10 cellular contexts compared by ENCODE assay signal in genomic region chr19:34481861-34482379, GRCh38. TPM values are rescaled to one million over a fixed set of nuclear protein-coding genes. Genes with fewer than 3 reads are reported as not detected.
DNase-seq lines count a peak whose midpoint lies in the region; ATAC-seq and TF ChIP-seq lines count a peak whose summit lies in the region.
"Had no signal": no experiment of that assay in that cellular context is flagged by ENCODE, and none has a peak within 500 bp of the region (broad histone marks: within the 10 kb centered on the region; RNA-seq: fewer than 3 reads in every experiment).

No MANE protein-coding gene starts in this region.

- no peak overlapping the region for H3K4me3 ChIP-seq in OCI-LY7 (ENCODE audit: low read depth, low read length, poor library complexity, severe bottlenecking)

- H3K4me2 ChIP-seq in OCI-LY7 (ENCODE audit: low read length) = no peak overlapping the region

- peaks cover 21% of the 10 kb centered on the region for H3K27me3 ChIP-seq in CD4-positive, alpha-beta T cell (ENCODE audit: control insufficient read depth, insufficient read depth, low read length)

- no peak overlapping the region for H3K4me3 Mint-ChIP-seq in CD4-positive, alpha-beta T cell

- no peaks in the 10 kb centered on the region for H3K36me3 ChIP-seq in OCI-LY7 (ENCODE audit: insufficient read depth, low read length)

- H3K4me1 Mint-ChIP-seq in CD4-positive, alpha-beta T cell (ENCODE audit: low read depth) = no peaks in the 10 kb centered on the region

- no peak for TF ChIP-seq CTCF in OCI-LY7 (conservative IDR thresholded peaks at IDR 0.05; ENCODE audit: low read length)
- TF ChIP-seq CTCF in CD4-positive, alpha-beta T cell (IDR thresholded peaks at IDR 0.05) = no peak

- H3K9me2 ChIP-seq in OCI-LY7 (ENCODE audit: insufficient read depth, low read length) = no peaks in the 10 kb centered on the region

- H3K36me3 Mint-ChIP-seq in CD4-positive, alpha-beta T cell (ENCODE audit: low read depth) = no peaks in the 10 kb centered on the region
- H3K36me3 Mint-ChIP-seq: T-cell had no signal

- H3K79me2 ChIP-seq in OCI-LY7 (ENCODE audit: insufficient read depth, low read depth, low read length) = no peaks in the 10 kb centered on the region

- ATAC-seq in Right ventricle myocardium inferior (peak; percentile 29), HG02840 (IDR thresholded peaks at IDR 0.05; ENCODE audit: low FRiP score, unreplicated experiment) (no peak), GM21447 (IDR thresholded peaks at IDR 0.05; ENCODE audit: unreplicated experiment) (no peak)
- no peak for ATAC-seq in CD4-positive, alpha-beta T cell (ENCODE audit: poor library complexity)

- BruUV-seq in OCI-LY7 (replicated peaks; lab: Mats Ljungman, UMichigan) = no TSS peak

- intact Hi-C loops in Right ventricle myocardium inferior (cut with DNase I) = loop anchor here (5.0 kb wide), 1 partner anchor 50 kb away; no protein-coding TSS in a partner anchor
- intact Hi-C loops in posterior vena cava (cut with DNase I) = no loop called here
- intact Hi-C loops in OCI-LY7 (cut with micrococcal nuclease; ENCODE audit: unreplicated experiment) = no loop called here
- intact Hi-C loops in CD4-positive, alpha-beta T cell (cut with DNase I, micrococcal nuclease) = no loop called here

- H4K20me1 ChIP-seq in OCI-LY7 (ENCODE audit: insufficient read depth, low read length) = no peaks in the 10 kb centered on the region

- peak; percentile 6 for DNase-seq in COLO668 (lab: John Stamatoyannopoulos, UW; ENCODE audit: unreplicated experiment)
- DNase-seq in T1000 (lab: John Stamatoyannopoulos, UW) = peak; percentile 44
- DNase-seq in Right ventricle myocardium inferior (ENCODE audit: missing footprints) = peak; percentile 50
- DNase-seq in posterior vena cava (ENCODE audit: low spot score) = peak; percentile 78
- no peak for DNase-seq in OCI-LY7 (ENCODE audit: low spot score)
- DNase-seq in CD4-positive, alpha-beta T cell = no peak
- DNase-seq: cerebellar nuclear complex, T-cell had no signal

- no peaks in the 10 kb centered on the region for H3K4me1 ChIP-seq in OCI-LY7 (ENCODE audit: insufficient read depth, low read length, poor library complexity, severe bottlenecking)

- CTCF ChIA-PET in OCI-LY7 (lab: Charles Lee; ENCODE audit: unreplicated experiment) = no interaction called here
- CTCF ChIA-PET in CD4-positive, alpha-beta T cell (lab: Charles Lee) = no interaction called here

- peaks cover 59% of the 10 kb centered on the region for H3K27me3 Mint-ChIP-seq in CD4-positive, alpha-beta T cell

- no peaks in the 10 kb centered on the region for H3K9me3 Mint-ChIP-seq in CD4-positive, alpha-beta T cell
- H3K9me3 Mint-ChIP-seq: T-cell had no signal

- no peak overlapping the region for H3K27ac ChIP-seq in OCI-LY7 (ENCODE audit: low read depth, low read length, poor library complexity, severe bottlenecking)
- no peak overlapping the region for H3K27ac ChIP-seq in CD4-positive, alpha-beta T cell (ENCODE audit: low read depth, low read length)

- POLR2A ChIA-PET in OCI-LY7 (lab: Charles Lee) = no interaction called here
- POLR2A ChIA-PET in CD4-positive, alpha-beta T cell (lab: Charles Lee) = no interaction called here

- H2AFZ ChIP-seq in OCI-LY7 (ENCODE audit: low read length) = no peak overlapping the region

- H3K9me3 ChIP-seq in OCI-LY7 (ENCODE audit: low read length) = no peaks in the 10 kb centered on the region
- no peaks in the 10 kb centered on the region for H3K9me3 ChIP-seq in CD4-positive, alpha-beta T cell (ENCODE audit: control insufficient read depth, low read length)

- H3K27ac Mint-ChIP-seq in CD4-positive, alpha-beta T cell = no peak overlapping the region
- H3K27ac Mint-ChIP-seq: T-cell had no signal

RNA-seq across cellular contexts. Expression of gene WTIP, which starts 0.4 kb away (rescaled TPM):
- total RNA-seq in Right ventricle myocardium inferior (21.8 TPM), posterior vena cava (10 to 100 TPM; 20.7 to 28.6 TPM), OCI-LY7 (2022) (1.5 TPM in 2 replicates)
- 0.67 and 1.4 TPM in 2 replicates for total RNA-seq in OCI-LY7 (2014; rRNA removed; shearing (Covaris generic))
- total RNA-seq in CD4-positive, alpha-beta T cell = under 1 TPM; 0.16 to 0.17 TPM

RNA-seq across cellular contexts. Expression of gene UBA2, which starts 53.7 kb away (rescaled TPM):
- total RNA-seq in Right ventricle myocardium inferior (42.4 TPM), posterior vena cava (10 to 100 TPM; 70.8 to 81.8 TPM), OCI-LY7 (2022) (209 and 233 TPM in 2 replicates)
- total RNA-seq in OCI-LY7 (2014; rRNA removed; shearing (Covaris generic)) = 308 and 460 TPM in 2 replicates
- total RNA-seq in CD4-positive, alpha-beta T cell = 10 to 100 TPM; 44.9 to 57.3 TPM

Comparison
In these comparisons a context has a peak if more than half of its experiments do, and no peak if none do; other contexts are left out.
1. DNase-seq: peak in COLO668 (single experiment), T1000 (single experiment), Right ventricle myocardium inferior (single experiment) and posterior vena cava (single experiment); none in OCI-LY7 (single experiment) and CD4-positive, alpha-beta T cell (0 of 10).